Comparison of ENCODE assay signal across 9 cellular contexts in genomic region chr5:87069974-87070608, GRCh38.
DNase-seq lines count a peak whose midpoint lies in the region; ATAC-seq, FAIRE-seq and TF ChIP-seq lines count a peak whose summit lies in the region.
"Had no signal": no experiment of that assay in that cellular context is flagged by ENCODE, and none has a peak within 500 bp of the region (broad histone marks: within the 10 kb centered on the region; RNA-seq: fewer than 3 reads in every experiment).

No MANE protein-coding gene starts in this region.

- POLR2A ChIA-PET in activated B cell treated with CpG ODN at 0.5 μM for 24 hours (lab: Charles Lee), result no interaction called here

- H3K4me3 Mint-ChIP-seq in activated B cell treated with CpG ODN at 0.5 μM for 24 hours (no peak overlapping the region), immature natural killer cell (no peak overlapping the region)
- H3K4me3 Mint-ChIP-seq: dendritic cell treated with granulocyte-macrophage colony-stimulating factor and Interleukin-4, amounts not matched to agents 40 ng/mL and 50 ng/mL, for 4 days had no signal

- intact Hi-C loops in activated B cell treated with CpG ODN at 0.5 μM for 24 hours (cut with micrococcal nuclease), result loop anchor here (1.0 kb wide), 2 partner anchors 198 to 330 kb away; no protein-coding TSS in a partner anchor

- H3K27ac Mint-ChIP-seq in activated B cell treated with CpG ODN at 0.5 μM for 24 hours (no peak overlapping the region), immature natural killer cell (peak overlapping the region in 3 of 6 donors; percentile 13 to 17 (median 13))
- H3K27ac Mint-ChIP-seq: dendritic cell treated with granulocyte-macrophage colony-stimulating factor and Interleukin-4, amounts not matched to agents 40 ng/mL and 50 ng/mL, for 4 days had no signal

- H3K9me3 Mint-ChIP-seq in activated B cell treated with CpG ODN at 0.5 μM for 24 hours, result no peaks in the 10 kb centered on the region
- no peaks in the 10 kb centered on the region for H3K9me3 Mint-ChIP-seq in immature natural killer cell
- H3K9me3 Mint-ChIP-seq: dendritic cell treated with granulocyte-macrophage colony-stimulating factor and Interleukin-4, amounts not matched to agents 40 ng/mL and 50 ng/mL, for 4 days had no signal

- CTCF ChIA-PET in activated B cell treated with CpG ODN at 0.5 μM for 24 hours (lab: Charles Lee), result interaction anchor here (1.0 to 3.9 kb wide), 13 partner anchors 10 to 333 kb away, joined by 3 to 51 read pairs (median 4); no protein-coding TSS in a partner anchor

- no peak for TF ChIP-seq CTCF in activated B cell treated with CpG ODN at 0.5 μM for 24 hours (IDR thresholded peaks at IDR 0.05)

- H3K4me1 Mint-ChIP-seq in activated B cell treated with CpG ODN at 0.5 μM for 24 hours, result peaks cover 26% of the 10 kb centered on the region
- H3K4me1 Mint-ChIP-seq in immature natural killer cell, result peaks cover 34 to 36% of the 10 kb centered on the region in 2 donors

- H3K27me3 Mint-ChIP-seq in activated B cell treated with CpG ODN at 0.5 μM for 24 hours, result no peaks in the 10 kb centered on the region
- H3K27me3 Mint-ChIP-seq in immature natural killer cell (ENCODE audit: low read depth in 3 of 3), result peaks cover 0 to 3% (median 2%) of the 10 kb centered on the region in 3 donors
- H3K27me3 Mint-ChIP-seq: dendritic cell treated with granulocyte-macrophage colony-stimulating factor and Interleukin-4, amounts not matched to agents 40 ng/mL and 50 ng/mL, for 4 days had no signal

- peak; percentile 63 for DNase-seq in AG08395 (ENCODE audit: low spot score)
- DNase-seq in GM18507 (ENCODE audit: extremely low spot score, insufficient read length, low read depth), result no peak
- no peak for DNase-seq in activated B cell treated with CpG ODN at 0.5 μM for 24 hours
- peak in 2 of 3 donors; percentile 34 to 38 for DNase-seq in immature natural killer cell
- no peak for DNase-seq in NCI-H446 treated with DMSO at 0.1 percent for 48 hours (lab: John Stamatoyannopoulos, UW)

- H3K36me3 Mint-ChIP-seq in activated B cell treated with CpG ODN at 0.5 μM for 24 hours (ENCODE audit: low read depth), result no peaks in the 10 kb centered on the region
- H3K36me3 Mint-ChIP-seq in immature natural killer cell, result no peaks in the 10 kb centered on the region

- ATAC-seq in HG03565 (IDR thresholded peaks at IDR 0.05; ENCODE audit: unreplicated experiment), result peak; percentile 75
- ATAC-seq in activated B cell treated with CpG ODN at 0.5 μM for 24 hours (ENCODE audit: low read depth), result peak; percentile 37
- no peak for ATAC-seq in HG03175 (IDR thresholded peaks at IDR 0.05; ENCODE audit: unreplicated experiment)
- ATAC-seq in HG02763 (IDR thresholded peaks at IDR 0.05; ENCODE audit: unreplicated experiment), result no peak

- FAIRE-seq in GM18507 (lab: Jason Lieb, UNC), result peak; percentile 83

Comparison
In these comparisons a context has a peak if more than half of its experiments do, and no peak if none do; other contexts are left out.
1. DNase-seq: peak in AG08395 (single experiment) and immature natural killer cell (2 of 3); none in GM18507 (single experiment), activated B cell treated with CpG ODN at 0.5 μM for 24 hours (single experiment) and NCI-H446 treated with DMSO at 0.1 percent for 48 hours (single experiment).
2. ATAC-seq: peak in HG03565 (single experiment) and activated B cell treated with CpG ODN at 0.5 μM for 24 hours (single experiment); none in HG03175 (single experiment) and HG02763 (single experiment).